ENCODE assay signal across 18 cellular contexts in the genomic region with DNA sequence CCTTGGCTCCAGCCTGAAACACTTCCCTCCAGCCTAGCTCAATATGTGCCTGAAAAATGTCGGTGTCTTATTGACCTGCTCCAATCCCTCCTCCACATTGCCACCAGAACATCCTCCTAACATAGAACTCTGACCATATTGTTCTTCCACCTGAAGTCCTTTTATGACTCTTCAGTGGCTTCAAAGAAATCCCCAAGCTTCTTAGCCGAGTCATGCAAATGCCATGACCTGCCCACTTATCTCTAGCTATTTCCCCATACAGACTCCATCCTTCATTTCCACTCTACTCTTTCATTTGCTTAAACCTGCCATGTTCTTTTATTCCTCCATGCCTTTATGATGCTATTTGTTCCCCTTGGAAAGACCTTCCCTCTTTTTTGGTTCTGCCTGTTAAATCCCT.
"Had no signal": no experiment of that assay in that cellular context is flagged by ENCODE, and none has a peak within 500 bp of the region (broad histone marks: within the 10 kb centered on the region; RNA-seq: fewer than 3 reads in every experiment).

No MANE protein-coding gene starts in this region.

- H3K4me2 ChIP-seq: SK-N-SH had no signal

- H3K4me3 Mint-ChIP-seq: T-cell had no signal

- DNase-seq: Karpas-422, KG1, MG63, NCI-H1092, NCI-H1417 treated with DMSO at 0.1 percent for 48 hours, NCI-H146, NCI-H1694 treated with DMSO at 0.1 percent for 48 hours, NCI-H1930, NCI-H2107, NCI-H226, NCI-H446, NCI-H510A, NCI-H524 treated with DMSO at 0.1 percent for 48 hours, RPMI8226, SHP77, SK-N-SH, SW 1271, T-cell had no signal

- H3K4me1 Mint-ChIP-seq: T-cell had no signal

- H3K9ac ChIP-seq: SK-N-SH had no signal

- H3K9me3 Mint-ChIP-seq: T-cell had no signal

- H3K27ac Mint-ChIP-seq: T-cell had no signal

- ATAC-seq: T-cell had no signal

- H3K36me3 Mint-ChIP-seq: T-cell had no signal

- H3K9me3 ChIP-seq: MG63, SK-N-SH had no signal

- H3K27me3 ChIP-seq: MG63 had no signal

- H3K27me3 Mint-ChIP-seq: T-cell had no signal
